8 cellular contexts compared by ENCODE assay signal in the genomic region with DNA sequence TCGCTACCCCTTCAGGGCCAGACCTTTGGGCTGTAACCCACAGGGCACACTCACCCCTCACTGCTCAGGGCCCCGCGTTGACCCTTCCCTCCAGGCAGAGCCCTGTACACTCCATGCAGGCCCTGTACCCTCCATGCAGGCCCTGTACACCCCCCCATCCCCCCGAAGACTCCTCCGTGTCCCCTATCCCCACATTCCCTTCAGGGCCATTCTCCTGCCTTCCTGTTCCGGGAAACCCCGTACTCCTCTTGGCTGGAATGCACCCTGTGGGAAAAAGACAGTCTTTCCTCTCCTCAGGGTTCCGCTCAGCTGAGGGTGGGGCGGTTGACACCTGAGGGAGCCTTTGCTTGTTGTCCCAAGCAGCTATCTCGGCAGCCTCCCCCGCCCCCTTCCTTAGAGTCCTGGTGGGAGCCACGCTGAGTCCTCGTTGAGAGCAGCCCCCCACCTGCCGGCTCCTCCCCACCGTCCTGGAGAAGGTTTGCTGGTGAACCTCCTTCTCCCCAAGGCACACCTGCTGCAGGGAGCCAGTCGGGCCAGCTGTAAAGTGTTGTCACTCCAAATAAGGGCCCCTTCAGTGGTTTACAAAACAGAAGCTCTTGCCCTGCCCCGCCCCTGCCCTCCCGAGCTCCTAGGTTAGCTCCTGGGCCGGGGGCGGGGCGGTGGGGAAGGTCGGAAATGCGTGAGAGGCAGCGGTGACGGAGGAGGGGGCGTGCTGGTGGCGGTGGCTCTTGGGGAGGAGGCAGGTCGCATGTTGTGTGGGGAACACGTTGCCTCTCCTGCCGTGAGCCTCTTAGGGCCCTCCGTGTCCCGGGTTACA. TPM values are rescaled to one million over a fixed set of nuclear protein-coding genes. Genes with fewer than 3 reads are reported as not detected.
DNase-seq lines count a peak whose midpoint lies in the region.

No MANE protein-coding gene starts in this region.

- H2BK120ac ChIP-seq in neuronal stem cell (ENCODE audit: low read depth, low read length), result no peak overlapping the region

- H3K14ac ChIP-seq in neuronal stem cell (ENCODE audit: low read length), result peak overlapping the region; percentile 89

- H3K27me3 ChIP-seq in HUES64 (ENCODE audit: insufficient read depth, low read length), result no peaks in the 10 kb centered on the region
- H3K27me3 ChIP-seq in effector memory CD4-positive, alpha-beta T cell (replicated peaks; ENCODE audit: control insufficient read depth, insufficient read depth, low read length, poor library complexity, severe bottlenecking), result peaks cover 16% of the 10 kb centered on the region
- H3K27me3 ChIP-seq in neuronal stem cell (ENCODE audit: control insufficient read depth in 3 of 3, insufficient read depth in 3 of 3, low read depth in 1 of 3, low read length in 3 of 3), result no peaks in the 10 kb centered on the region

- 3% methylated on average over 32 of the region's 32 CpGs for WGBS in HUES64
- no CpG with 5 or more reads among the region's 32 CpGs for WGBS in neuronal stem cell (ENCODE audit: extremely low coverage in 2 of 2, insufficient read length in 2 of 2, insufficient replicate concordance in 1 of 2), 2 donors

- peak overlapping the region; percentile 95 for H3K4me2 ChIP-seq in neuronal stem cell (ENCODE audit: insufficient read depth, low read length, poor library complexity, severe bottlenecking)

- H3K27ac ChIP-seq in HUES64 (ENCODE audit: low read depth, low read length), result no peak overlapping the region
- no peak overlapping the region for H3K27ac ChIP-seq in effector memory CD4-positive, alpha-beta T cell (ENCODE audit: insufficient read depth, low read length, poor library complexity, severe bottlenecking)
- H3K27ac ChIP-seq in neuronal stem cell (replicated peaks; ENCODE audit: low read length), result no peak overlapping the region

- no peak overlapping the region for H2AFZ ChIP-seq in neuronal stem cell (ENCODE audit: low read length)

- H3K18ac ChIP-seq in neuronal stem cell (ENCODE audit: low read length), result peak overlapping the region; percentile 52

- H3K23ac ChIP-seq in neuronal stem cell (ENCODE audit: low read depth, low read length, poor library complexity), result peak overlapping the region; percentile 47

- H2BK15ac ChIP-seq in neuronal stem cell (ENCODE audit: low read length), result no peak overlapping the region

- H3K9ac ChIP-seq in HUES64 (ENCODE audit: low read depth, low read length) (peak overlapping the region; percentile 73), neuronal stem cell (ENCODE audit: low read depth, low read length, poor library complexity) (peak overlapping the region; percentile 86)

- H3K4me3 ChIP-seq in HUES64 (ENCODE audit: low read length), result peak overlapping the region; percentile 89
- peak overlapping the region; percentile 23 for H3K4me3 ChIP-seq in effector memory CD4-positive, alpha-beta T cell (ENCODE audit: insufficient read depth, low read depth, low read length, poor library complexity, severe bottlenecking)
- peak overlapping the region; percentile 87 to 92 for H3K4me3 ChIP-seq in neuronal stem cell (ENCODE audit: low read length in 2 of 2)

- no peak overlapping the region for H4K8ac ChIP-seq in neuronal stem cell (ENCODE audit: low read depth, low read length)

- H2BK12ac ChIP-seq in neuronal stem cell (ENCODE audit: low read length), result no peak overlapping the region

- H3K9me3 ChIP-seq in HUES64 (ENCODE audit: insufficient read depth, low read depth, low read length), result no peaks in the 10 kb centered on the region
- no peaks in the 10 kb centered on the region for H3K9me3 ChIP-seq in effector memory CD4-positive, alpha-beta T cell (ENCODE audit: control insufficient read depth, low read length)
- no peaks in the 10 kb centered on the region for H3K9me3 ChIP-seq in neuronal stem cell (replicated peaks in 1 of 2; ENCODE audit: control insufficient read depth in 2 of 2, insufficient read depth in 1 of 2, low read depth in 1 of 2, low read length in 2 of 2)

- H2AK5ac ChIP-seq in neuronal stem cell (ENCODE audit: low read depth, low read length), result no peak overlapping the region

- DNase-seq in activated CD4-positive, alpha-beta T cell treated with anti-CD3 and anti-CD28 coated beads, Interleukin-2, amount 50 U/mL, for 48 hours, result peak; percentile 44 to 57
- peak; percentile 26 to 67 (median 29) for DNase-seq in effector memory CD4-positive, alpha-beta T cell
- peak; percentile 52 for DNase-seq in neuronal stem cell (ENCODE audit: low spot score)
- no peak for DNase-seq in NCI-H2107 (lab: John Stamatoyannopoulos, UW)
- DNase-seq in hippocampal formation (lab: John Stamatoyannopoulos, UW), result no peak
- DNase-seq in NCI-H345 (lab: John Stamatoyannopoulos, UW), result no peak
- no peak for DNase-seq in amniotic stem cell (lab: John Stamatoyannopoulos, UW)

- H2BK5ac ChIP-seq in neuronal stem cell (ENCODE audit: low read length), result no peak overlapping the region

- no peak overlapping the region for H3K4ac ChIP-seq in neuronal stem cell (ENCODE audit: low read length)

- H3K36me3 ChIP-seq in HUES64 (ENCODE audit: insufficient read depth, low read length) (no peaks in the 10 kb centered on the region), neuronal stem cell (replicated peaks in 1 of 2; ENCODE audit: control insufficient read depth in 2 of 2, insufficient read depth in 2 of 2, low read length in 2 of 2) (no peaks in the 10 kb centered on the region)
- no peaks in the 10 kb centered on the region for H3K36me3 ChIP-seq in effector memory CD4-positive, alpha-beta T cell (ENCODE audit: control insufficient read depth, insufficient read depth, low read length)

- peaks cover 33% of the 10 kb centered on the region for H3K79me1 ChIP-seq in neuronal stem cell (ENCODE audit: low read depth, low read length)

- H3K4me1 ChIP-seq in HUES64 (ENCODE audit: insufficient read depth, low read length), result peaks cover 11% of the 10 kb centered on the region; the same call in 1 of the 2 replicates
- H3K4me1 ChIP-seq in effector memory CD4-positive, alpha-beta T cell (ENCODE audit: control insufficient read depth, insufficient read depth, low read length, poor library complexity, severe bottlenecking), result peaks cover 30% of the 10 kb centered on the region
- H3K4me1 ChIP-seq in neuronal stem cell (ENCODE audit: control insufficient read depth in 2 of 2, insufficient read depth in 1 of 2, low read depth in 1 of 2, low read length in 2 of 2), result peaks cover 13 to 23% of the 10 kb centered on the region in 2 donors

- no peak overlapping the region for H4K91ac ChIP-seq in neuronal stem cell (ENCODE audit: low read depth, low read length, poor library complexity)

RNA-seq across cellular contexts. Expression of gene GNA11, which starts 1.4 kb away (rescaled TPM):
- 12.7 TPM for polyA plus RNA-seq in HUES64 (2013, experiment 1 of 2)
- 12.2 TPM for polyA plus RNA-seq in HUES64 (2013, experiment 2 of 2)
- 19.2 TPM for polyA plus RNA-seq in neuronal stem cell (2013, experiment 1 of 2)
- polyA plus RNA-seq in neuronal stem cell (2013, experiment 2 of 2), result 20.0 TPM

RNA-seq across cellular contexts. Expression of gene TLE5, which starts 33.3 kb away (rescaled TPM):
- polyA plus RNA-seq in HUES64 (2013, experiment 1 of 2), result 95.1 TPM
- 123 TPM for polyA plus RNA-seq in HUES64 (2013, experiment 2 of 2)
- 162 TPM for polyA plus RNA-seq in neuronal stem cell (2013, experiment 1 of 2)
- 164 TPM for polyA plus RNA-seq in neuronal stem cell (2013, experiment 2 of 2)

RNA-seq across cellular contexts. Expression of gene GNA15, which starts 40.2 kb away (rescaled TPM):
- polyA plus RNA-seq in HUES64 (2013, experiment 1 of 2), result not detected
- not detected for polyA plus RNA-seq in HUES64 (2013, experiment 2 of 2)
- 0.01 TPM for polyA plus RNA-seq in neuronal stem cell (2013, experiment 1 of 2)
- polyA plus RNA-seq in neuronal stem cell (2013, experiment 2 of 2), result not detected

Comparison
In these comparisons a context has a peak if more than half of its experiments do, and no peak if none do; other contexts are left out.
1. H3K4me3 ChIP-seq: peak in every context shown above with its lines; median percentile 90 in neuronal stem cell; 89 in HUES64; 23 in effector memory CD4-positive, alpha-beta T cell.
2. DNase-seq: peak in activated CD4-positive, alpha-beta T cell treated with anti-CD3 and anti-CD28 coated beads, Interleukin-2, amount 50 U/mL, for 48 hours (2 of 2), effector memory CD4-positive, alpha-beta T cell (3 of 3) and neuronal stem cell (single experiment); none in NCI-H2107 (single experiment), hippocampal formation (0 of 2), NCI-H345 (single experiment) and amniotic stem cell (single experiment).